In the genomic region with DNA sequence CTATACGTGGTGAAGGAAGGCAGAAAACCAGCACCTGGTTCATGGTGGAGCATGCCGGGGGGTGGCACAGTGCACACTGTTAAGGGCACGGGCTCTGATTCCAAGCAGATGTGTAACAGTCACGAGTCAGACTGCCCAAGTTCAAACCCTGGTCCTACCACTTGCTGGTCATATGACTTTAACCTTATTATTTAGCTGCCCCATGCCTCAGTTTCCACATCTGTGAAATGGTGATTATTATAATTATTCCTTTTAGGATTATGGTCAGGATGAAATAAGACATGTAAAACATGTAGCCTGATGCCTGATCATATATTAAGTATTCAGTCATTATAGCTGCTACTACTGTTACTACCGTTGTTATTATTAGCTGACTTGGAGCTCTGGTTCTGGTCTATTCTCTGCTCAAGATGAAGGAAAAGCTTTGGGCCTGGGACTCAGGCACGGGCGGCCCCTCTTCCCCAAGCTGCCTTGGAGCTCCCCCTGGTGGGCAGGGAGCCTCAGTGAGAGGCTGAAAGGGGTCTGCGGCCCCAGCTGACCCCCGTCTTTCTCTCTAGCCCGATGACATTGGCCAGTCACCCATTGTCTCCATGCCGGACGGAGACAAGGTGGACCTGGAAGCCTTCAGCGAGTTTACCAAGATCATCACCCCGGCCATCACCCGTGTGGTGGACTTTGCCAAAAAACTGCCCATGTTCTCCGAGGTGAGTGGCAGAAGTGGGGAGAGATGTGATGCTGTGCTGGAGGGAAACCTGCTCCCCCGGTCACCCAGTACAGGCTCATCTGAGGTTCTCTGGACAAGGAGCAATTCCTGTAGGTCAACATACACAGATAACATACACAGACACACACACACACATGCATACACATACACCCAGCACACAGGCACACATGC, we compare ENCODE assay signal across 8 cellular contexts. TPM values are rescaled to one million over a fixed set of nuclear protein-coding genes. Genes with fewer than 3 reads are reported as not detected.
DNase-seq lines count a peak whose midpoint lies in the region; ATAC-seq, FAIRE-seq and TF ChIP-seq lines count a peak whose summit lies in the region.

No MANE protein-coding gene starts in this region.

- in situ Hi-C loops in GM13976 (cut with MboI; ENCODE audit: low sequenced_read_pairs, unreplicated experiment): no loop called here
- in situ Hi-C loops in astrocyte of the cerebellum (cut with HindIII; ENCODE audit: low sequenced_read_pairs): no loop called here

- POLR2A ChIA-PET in AG04450 (lab: Yijun Ruan, JAX): interaction anchor here (0.7 to 1.3 kb wide), 4 partner anchors 13 to 52 kb away, joined by 3 to 8 read pairs (median 4); a partner anchor contains a TSS

- CTCF ChIA-PET in AG04450 (lab: Charles Lee): interaction anchor here (0.6 to 3.9 kb wide), 25 partner anchors 11 to 128 kb away, joined by 3 to 58 read pairs (median 4); a partner anchor contains a TSS

- peaks cover 4% of the 10 kb centered on the region for H3K36me3 Mint-ChIP-seq in activated T-helper 2 cell treated with anti-CD3 and anti-CD28 coated beads, Interferon-gamma antibody, Interleukin-2, Interleukin-4, amounts not matched to agents 10 μg/mL and 5 μg/mL and 100 μg/mL, durations not matched to agents 14 hours and 24 hours and 36 hours (ENCODE audit: low read depth)

- no peak overlapping the region for H3K27ac Mint-ChIP-seq in stimulated activated naive CD8-positive, alpha-beta T cell treated with anti-CD3 and anti-CD28 coated beads, Interleukin-15, amount 100 ng/mL, for 72 hours
- H3K27ac Mint-ChIP-seq in activated T-helper 2 cell treated with anti-CD3 and anti-CD28 coated beads, Interferon-gamma antibody, Interleukin-2, Interleukin-4, amounts not matched to agents 10 μg/mL and 5 μg/mL and 100 μg/mL, durations not matched to agents 14 hours and 24 hours and 36 hours: no peak overlapping the region

- peak; percentile 73 for ATAC-seq in stimulated activated naive CD8-positive, alpha-beta T cell treated with anti-CD3 and anti-CD28 coated beads, Interleukin-15, amount 100 ng/mL, for 72 hours
- no peak for ATAC-seq in HG03432 (IDR thresholded peaks at IDR 0.05; ENCODE audit: unreplicated experiment)

- H3K4me1 ChIP-seq in Peyer's patch (peaks cover 0 to 4% (median 0%) of the 10 kb centered on the region in 4 donors), kidney (ENCODE audit: control insufficient read depth in 1 of 2, insufficient read depth in 1 of 2, low read depth in 1 of 2, low read length in 2 of 2) (peaks cover 8 to 13% of the 10 kb centered on the region in 2 donors)

- TF ChIP-seq CTCF in AG04450 (IDR thresholded peaks at IDR 0.05; ENCODE audit: low read depth, low read length) (peak; percentile 81), GM13976 (IDR thresholded peaks at IDR 0.05; ENCODE audit: borderline replicate concordance, control extremely low read depth, extremely low read depth, insufficient read depth, missing control alignments) (peak; percentile 83), Peyer's patch (IDR thresholded peaks at IDR 0.05) (peak; percentile 61 to 82 (median 78)), astrocyte of the cerebellum (IDR thresholded peaks at IDR 0.05; ENCODE audit: low read depth, low read length, missing control alignments) (peak; percentile 78), kidney (IDR thresholded peaks at IDR 0.05; ENCODE audit: borderline replicate concordance, extremely low read depth, insufficient read depth) (peak; percentile 68)

- intact Hi-C loops in kidney (cut with DNase I): no loop called here
- intact Hi-C loops in activated T-helper 2 cell treated with anti-CD3 and anti-CD28 coated beads, Interferon-gamma antibody, Interleukin-2, Interleukin-4, amounts not matched to agents 10 μg/mL and 5 μg/mL and 100 μg/mL, durations not matched to agents 14 hours and 24 hours and 36 hours (cut with micrococcal nuclease): loop anchor here (1.0 kb wide), 1 partner anchor 73 kb away; no protein-coding TSS in a partner anchor

- H3K4me1 Mint-ChIP-seq in stimulated activated naive CD8-positive, alpha-beta T cell treated with anti-CD3 and anti-CD28 coated beads, Interleukin-15, amount 100 ng/mL, for 72 hours: peaks cover 13% of the 10 kb centered on the region
- H3K4me1 Mint-ChIP-seq in activated T-helper 2 cell treated with anti-CD3 and anti-CD28 coated beads, Interferon-gamma antibody, Interleukin-2, Interleukin-4, amounts not matched to agents 10 μg/mL and 5 μg/mL and 100 μg/mL, durations not matched to agents 14 hours and 24 hours and 36 hours (ENCODE audit: low read depth): no peaks in the 10 kb centered on the region

- H3K4me3 Mint-ChIP-seq in stimulated activated naive CD8-positive, alpha-beta T cell treated with anti-CD3 and anti-CD28 coated beads, Interleukin-15, amount 100 ng/mL, for 72 hours: no peak overlapping the region
- H3K4me3 Mint-ChIP-seq in activated T-helper 2 cell treated with anti-CD3 and anti-CD28 coated beads, Interferon-gamma antibody, Interleukin-2, Interleukin-4, amounts not matched to agents 10 μg/mL and 5 μg/mL and 100 μg/mL, durations not matched to agents 14 hours and 24 hours and 36 hours (ENCODE audit: low read depth): no peak overlapping the region

- no peaks in the 10 kb centered on the region for H3K9me3 Mint-ChIP-seq in stimulated activated naive CD8-positive, alpha-beta T cell treated with anti-CD3 and anti-CD28 coated beads, Interleukin-15, amount 100 ng/mL, for 72 hours
- no peaks in the 10 kb centered on the region for H3K9me3 Mint-ChIP-seq in activated T-helper 2 cell treated with anti-CD3 and anti-CD28 coated beads, Interferon-gamma antibody, Interleukin-2, Interleukin-4, amounts not matched to agents 10 μg/mL and 5 μg/mL and 100 μg/mL, durations not matched to agents 14 hours and 24 hours and 36 hours

- H3K27ac ChIP-seq in AG04450 (ENCODE audit: low read depth, low read length) (no peak overlapping the region), Peyer's patch (no peak overlapping the region), kidney (ENCODE audit: low read depth in 2 of 2, low read length in 2 of 2) (no peak overlapping the region)

- no peaks in the 10 kb centered on the region; the same call in 1 of the 2 replicates for H3K9me3 ChIP-seq in AG04450 (ENCODE audit: control insufficient read depth, insufficient read depth, low read length)
- no peaks in the 10 kb centered on the region for H3K9me3 ChIP-seq in Peyer's patch
- no peaks in the 10 kb centered on the region for H3K9me3 ChIP-seq in kidney (ENCODE audit: control insufficient read depth in 1 of 2, low read length in 2 of 2)

- H3K27me3 ChIP-seq in AG04450 (ENCODE audit: control insufficient read depth, insufficient read depth, low read length) (no peaks in the 10 kb centered on the region), Peyer's patch (no peaks in the 10 kb centered on the region)

- peak overlapping the region in 1 of 2 donors; percentile 12 for H3K9ac ChIP-seq in kidney (ENCODE audit: low read length in 2 of 2)

- no peak for TF ChIP-seq POLR2A in Peyer's patch (IDR thresholded peaks at IDR 0.05)

- H3K27me3 Mint-ChIP-seq in stimulated activated naive CD8-positive, alpha-beta T cell treated with anti-CD3 and anti-CD28 coated beads, Interleukin-15, amount 100 ng/mL, for 72 hours: no peaks in the 10 kb centered on the region
- H3K27me3 Mint-ChIP-seq in activated T-helper 2 cell treated with anti-CD3 and anti-CD28 coated beads, Interferon-gamma antibody, Interleukin-2, Interleukin-4, amounts not matched to agents 10 μg/mL and 5 μg/mL and 100 μg/mL, durations not matched to agents 14 hours and 24 hours and 36 hours (ENCODE audit: low read depth): no peaks in the 10 kb centered on the region

- DNase-seq in AG04450 (ENCODE audit: low read depth, low spot score) (no peak), GM13976 (ENCODE audit: low spot score) (peak; percentile 85), Peyer's patch (peak in 2 of 3 donors; percentile 69 to 77), astrocyte of the cerebellum (ENCODE audit: low read depth) (no peak), kidney (no peak)
- peak in 1 of 2 donors; percentile 62 for DNase-seq in stimulated activated naive CD8-positive, alpha-beta T cell treated with anti-CD3 and anti-CD28 coated beads, Interleukin-15, amount 100 ng/mL, for 72 hours
- no peak for DNase-seq in activated T-helper 2 cell treated with anti-CD3 and anti-CD28 coated beads, Interferon-gamma antibody, Interleukin-2, Interleukin-4, amounts not matched to agents 10 μg/mL and 5 μg/mL and 100 μg/mL, durations not matched to agents 14 hours and 24 hours and 36 hours (ENCODE audit: low spot score)

- FAIRE-seq in kidney (lab: Jason Lieb, UNC): no peak

- H3K4me3 ChIP-seq in AG04450 (ENCODE audit: low read depth, low read length) (no peak overlapping the region), Peyer's patch (no peak overlapping the region), astrocyte of the cerebellum (ENCODE audit: low read depth, low read length) (no peak overlapping the region), kidney (ENCODE audit: low read length in 2 of 2) (no peak overlapping the region)

- H3K36me3 ChIP-seq in Peyer's patch: peaks cover 0 to 73% (median 0%) of the 10 kb centered on the region in 3 donors
- H3K36me3 ChIP-seq in kidney (ENCODE audit: control insufficient read depth in 1 of 2, insufficient read depth in 2 of 2, low read length in 2 of 2): peaks cover 33 to 41% of the 10 kb centered on the region in 2 donors

RNA-seq across cellular contexts. Expression of a gene that starts 14.0 kb away (rescaled TPM):
- polyA plus RNA-seq in AG04450 (2011; rRNA removed) (0.62 and 1.0 TPM in 2 replicates), kidney (ENCODE audit: insufficient read depth, low read depth, low replicate concordance) (7.1 TPM)
- polyA minus RNA-seq in AG04450 (2011; rRNA and poly(A)+ RNA removed): 2.0 and 3.1 TPM in 2 replicates
- total RNA-seq in Peyer's patch (10 to 100 TPM; 13.2 to 38.8 (median 18.9) TPM), kidney (30.8 TPM)
- 6.6 and 6.8 TPM in 2 replicates for total RNA-seq in activated T-helper 2 cell treated with anti-CD3 and anti-CD28 coated beads, Interferon-gamma antibody, Interleukin-2, Interleukin-4, amounts not matched to agents 10 μg/mL and 5 μg/mL and 100 μg/mL, durations not matched to agents 14 hours and 24 hours and 36 hours

RNA-seq across cellular contexts. Expression of a gene that starts 23.6 kb away (rescaled TPM):
- 25.2 and 32.0 TPM in 2 replicates for polyA plus RNA-seq in AG04450 (2011; rRNA removed)
- 20.2 and 24.6 TPM in 2 replicates for polyA minus RNA-seq in AG04450 (2011; rRNA and poly(A)+ RNA removed)
- 10 to 100 TPM; 43.4 to 80.5 (median 68.5) TPM for total RNA-seq in Peyer's patch
- 63.9 TPM for total RNA-seq in kidney
- polyA plus RNA-seq in kidney (ENCODE audit: insufficient read depth, low read depth, low replicate concordance): 40.8 TPM
- total RNA-seq in activated T-helper 2 cell treated with anti-CD3 and anti-CD28 coated beads, Interferon-gamma antibody, Interleukin-2, Interleukin-4, amounts not matched to agents 10 μg/mL and 5 μg/mL and 100 μg/mL, durations not matched to agents 14 hours and 24 hours and 36 hours: 4.9 and 5.6 TPM in 2 replicates

RNA-seq across cellular contexts. Expression of a gene that starts 32.2 kb away (rescaled TPM):
- 47.0 and 54.0 TPM in 2 replicates for polyA plus RNA-seq in AG04450 (2011; rRNA removed)
- polyA minus RNA-seq in AG04450 (2011; rRNA and poly(A)+ RNA removed): 59.4 and 92.8 TPM in 2 replicates
- 100 to 1,000 TPM in 3 of 4 donors, 10 to 100 TPM in 1; 77.9 to 176 (median 146) TPM for total RNA-seq in Peyer's patch
- 66.3 TPM for total RNA-seq in kidney
- polyA plus RNA-seq in kidney (ENCODE audit: insufficient read depth, low read depth, low replicate concordance): 53.7 TPM
- total RNA-seq in activated T-helper 2 cell treated with anti-CD3 and anti-CD28 coated beads, Interferon-gamma antibody, Interleukin-2, Interleukin-4, amounts not matched to agents 10 μg/mL and 5 μg/mL and 100 μg/mL, durations not matched to agents 14 hours and 24 hours and 36 hours: 110 and 116 TPM in 2 replicates

RNA-seq across cellular contexts. Expression of a gene that starts 35.4 kb away (rescaled TPM):
- polyA plus RNA-seq in AG04450 (2011; rRNA removed): 69.8 and 92.2 TPM in 2 replicates
- polyA minus RNA-seq in AG04450 (2011; rRNA and poly(A)+ RNA removed): 37.4 and 53.7 TPM in 2 replicates
- total RNA-seq in Peyer's patch: 100 to 1,000 TPM in 3 of 4 donors, 10 to 100 TPM in 1; 86.3 to 207 (median 117) TPM
- 75.4 TPM for total RNA-seq in kidney
- 34.9 TPM for polyA plus RNA-seq in kidney (ENCODE audit: insufficient read depth, low read depth, low replicate concordance)
- 87.6 and 95.8 TPM in 2 replicates for total RNA-seq in activated T-helper 2 cell treated with anti-CD3 and anti-CD28 coated beads, Interferon-gamma antibody, Interleukin-2, Interleukin-4, amounts not matched to agents 10 μg/mL and 5 μg/mL and 100 μg/mL, durations not matched to agents 14 hours and 24 hours and 36 hours

RNA-seq across cellular contexts. Expression of a gene that starts 53.9 kb away (rescaled TPM):
- 40.1 and 46.9 TPM in 2 replicates for polyA plus RNA-seq in AG04450 (2011; rRNA removed)
- 28.2 and 30.8 TPM in 2 replicates for polyA minus RNA-seq in AG04450 (2011; rRNA and poly(A)+ RNA removed)
- 100 to 1,000 TPM in 1 of 4 donors, 10 to 100 TPM in 3; 54.6 to 138 (median 57.5) TPM for total RNA-seq in Peyer's patch
- total RNA-seq in kidney: 90.8 TPM
- 32.2 TPM for polyA plus RNA-seq in kidney (ENCODE audit: insufficient read depth, low read depth, low replicate concordance)
- 118 and 120 TPM in 2 replicates for total RNA-seq in activated T-helper 2 cell treated with anti-CD3 and anti-CD28 coated beads, Interferon-gamma antibody, Interleukin-2, Interleukin-4, amounts not matched to agents 10 μg/mL and 5 μg/mL and 100 μg/mL, durations not matched to agents 14 hours and 24 hours and 36 hours

Comparison
In these comparisons a context has a peak if more than half of its experiments do, and no peak if none do; other contexts are left out.
1. DNase-seq: peak in GM13976 (single experiment) and Peyer's patch (2 of 3); none in AG04450 (single experiment), astrocyte of the cerebellum (single experiment), kidney (single experiment) and activated T-helper 2 cell treated with anti-CD3 and anti-CD28 coated beads, Interferon-gamma antibody, Interleukin-2, Interleukin-4, amounts not matched to agents 10 μg/mL and 5 μg/mL and 100 μg/mL, durations not matched to agents 14 hours and 24 hours and 36 hours (single experiment).
2. Peak in every context shown above with its lines, with median percentiles within 50 percentile points of each other: CTCF ChIP-seq.